ENCODE assay signal across 8 cellular contexts in genomic region chr11:106021967-106022794, GRCh38. TPM values are rescaled to one million over a fixed set of nuclear protein-coding genes. Genes with fewer than 3 reads are reported as not detected.
DNase-seq lines count a peak whose midpoint lies in the region; ATAC-seq and TF ChIP-seq lines count a peak whose summit lies in the region.

MSANTD4 (minus strand) TSS chr11:106022240; CDS start chr11:106010917, 11,323 bp downstream.

- no peaks in the 10 kb centered on the region for H3K9me3 ChIP-seq in prostate gland

- peak; percentile 96 for ATAC-seq in HG02884 (IDR thresholded peaks at IDR 0.05; ENCODE audit: unreplicated experiment)
- peak; percentile 99 for ATAC-seq in left ventricle myocardium superior

- no peaks in the 10 kb centered on the region for H3K4me1 ChIP-seq in prostate gland (replicated peaks)
- no peaks in the 10 kb centered on the region for H3K4me1 ChIP-seq in urinary bladder (ENCODE audit: insufficient read depth)

- 4% methylated on average over 43 of the region's 48 CpGs for WGBS in prostate gland
- WGBS in urinary bladder, result 1% methylated on average over 48 of the region's 48 CpGs

- intact Hi-C loops in left ventricle myocardium superior (cut with micrococcal nuclease) (loop anchor here (10.0 kb wide), 1 partner anchor 53 kb away; the partner anchor contains the start of genes AASDHPPT and KBTBD3), prostate gland (cut with DNase I) (loop anchor here (2.0 kb wide), 1 partner anchor 55 kb away; the partner anchor contains the start of genes AASDHPPT and KBTBD3)

- H3K27me3 ChIP-seq in prostate gland (replicated peaks; ENCODE audit: insufficient read depth), result no peaks in the 10 kb centered on the region

- H3K36me3 ChIP-seq in prostate gland (no peaks in the 10 kb centered on the region), urinary bladder (ENCODE audit: insufficient read depth) (no peaks in the 10 kb centered on the region)

- no peak for TF ChIP-seq CTCF in GM13977 (IDR thresholded peaks at IDR 0.05; ENCODE audit: extremely low read depth, insufficient read depth, missing control alignments)
- no peak for TF ChIP-seq CTCF in prostate gland (IDR thresholded peaks at IDR 0.05)

- TF ChIP-seq POLR2A in prostate gland (IDR thresholded peaks at IDR 0.05), result no peak

- DNase-seq in GM13977 (ENCODE audit: low spot score) (peak; percentile 90), NCI-H187 (lab: John Stamatoyannopoulos, UW) (peak; percentile 92 to 96), T-helper 2 cell (peak; percentile 82 to 99 (median 95)), anterior cingulate cortex (lab: John Stamatoyannopoulos, UW) (peak; percentile 88 to 100 (median 99)), left ventricle myocardium superior (peak; percentile 99), prostate gland (ENCODE audit: low spot score) (peak; percentile 98)

- H3K4me3 ChIP-seq in prostate gland (peak within 1 kb of the TSS; percentile 70 to 83), urinary bladder (ENCODE audit: low read depth, low read length) (peak within 1 kb of the TSS; percentile 59)

- peak within 1 kb of the TSS; percentile 58 to 70 for H3K27ac ChIP-seq in prostate gland
- H3K27ac ChIP-seq in urinary bladder (ENCODE audit: low read depth), result peak within 1 kb of the TSS; percentile 33

- in situ Hi-C loops in GM13977 (cut with MboI; ENCODE audit: low pct_unique_long_range_greater_than_20kb, low sequenced_read_pairs, unreplicated experiment), result no loop called here

RNA-seq across cellular contexts. Expression of gene MSANTD4, which starts in this region (rescaled TPM):
- total RNA-seq in left ventricle myocardium superior (18.4 TPM), prostate gland (10 to 100 TPM; 11.5 to 22.5 TPM), urinary bladder (49.8 TPM)
- 17.0 TPM for polyA plus RNA-seq in urinary bladder

Comparison
In these comparisons a context has a peak if more than half of its experiments do, and no peak if none do; other contexts are left out.
1. Peak in every context shown above with its lines: DNase-seq, ATAC-seq, H3K4me3 ChIP-seq and H3K27ac ChIP-seq.